In the genomic region with DNA sequence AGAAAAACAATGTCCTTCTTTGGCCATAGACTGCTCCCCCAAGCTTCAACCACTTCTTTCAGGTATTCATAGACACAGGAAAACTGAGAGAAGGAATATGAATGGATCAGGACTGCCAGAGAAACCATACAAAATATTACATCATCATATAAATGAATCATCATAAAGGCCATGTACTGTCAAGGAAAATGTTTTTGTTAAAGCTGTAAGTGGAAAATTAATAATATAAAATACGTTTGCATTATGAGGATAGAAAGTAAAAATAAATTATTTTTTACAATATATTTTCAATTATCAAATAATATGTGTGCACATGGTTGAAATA, we compare ENCODE assay signal across 1 cellular context.
TF ChIP-seq lines count a peak whose summit lies in the region.

No MANE protein-coding gene starts in this region.

TF ChIP-seq in K562, 482 proteins besides CTCF, POLR2A, EP300 and RAD21 (continued from another document):
- TF ChIP-seq, protein P1, sequence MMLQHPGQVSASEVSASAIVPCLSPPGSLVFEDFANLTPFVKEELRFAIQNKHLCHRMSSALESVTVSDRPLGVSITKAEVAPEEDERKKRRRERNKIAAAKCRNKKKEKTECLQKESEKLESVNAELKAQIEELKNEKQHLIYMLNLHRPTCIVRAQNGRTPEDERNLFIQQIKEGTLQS (IDR thresholded peaks at IDR 0.05) = peak; percentile 11; the same call in 1 of the 2 replicates
- TF ChIP-seq, protein P1 (CRISPR knock-in tag; conservative IDR thresholded peaks at IDR 0.05) = no peak
